In genomic region chr2:229531594-229531993, GRCh38 we compare ENCODE assay signal across 32 cellular contexts.
"Had no signal": no experiment of that assay in that cellular context is flagged by ENCODE, and none has a peak within 500 bp of the region (broad histone marks: within the 10 kb centered on the region; RNA-seq: fewer than 3 reads in every experiment).

No MANE protein-coding gene starts in this region.

- H3K4me1 ChIP-seq: adrenal gland, ascending aorta, body of pancreas, breast epithelium had no signal

- ATAC-seq: activated naive CD4-positive, alpha-beta T cell treated with anti-CD3 and anti-CD28 coated beads, Interleukin-2, amount 50 U/mL, for 72 hours; activated naive CD8-positive, alpha-beta T cell treated with anti-CD3 and anti-CD28 coated beads, Interleukin-2, amount 50 U/mL, for 24 hours; activated T-cell treated with anti-CD3 and anti-CD28 coated beads, Interleukin-2, amount 50 U/mL, for 4 hours; activated T-cell treated with anti-CD3 and anti-CD28 coated beads, Interleukin-2, amount 50 U/mL, for 72 hours; activated T-helper 17 cell treated with anti-CD3 and anti-CD28 coated beads, Interleukin-2, amount 50 U/mL, for 72 hours; body of pancreas had no signal

- FAIRE-seq: astrocyte, bronchial epithelial cell had no signal

- H3K36me3 ChIP-seq: adrenal gland, ascending aorta, brain microvascular endothelial cell, breast epithelium, cardiac muscle cell had no signal

- DNase-seq: activated effector memory CD4-positive, alpha-beta T cell treated with anti-CD3 and anti-CD28 coated beads, Interleukin-2, amount 50 U/mL, for 16 hours; activated effector memory CD4-positive, alpha-beta T cell treated with Interleukin-2 at 50 U/mL for 16 hours; activated gamma-delta T cell; activated gamma-delta T cell treated with Interleukin-2 at 50 U/mL for 16 hours; activated naive CD4-positive, alpha-beta T cell; activated naive CD4-positive, alpha-beta T cell treated with anti-CD3 and anti-CD28 coated beads for 36 hours; activated naive CD4-positive, alpha-beta T cell treated with anti-CD3 and anti-CD28 coated beads, Interleukin-2, amount 10 ng/mL, durations not matched to agents 7 days and 5 days; activated naive CD4-positive, alpha-beta T cell treated with anti-CD3 and anti-CD28 coated beads, Interleukin-2, amount 50 U/mL, for 16 hours; activated naive CD4-positive, alpha-beta T cell treated with Interleukin-2 at 50 U/mL for 16 hours; activated naive CD8-positive, alpha-beta T cell treated with anti-CD3 and anti-CD28 coated beads for 36 hours; activated naive CD8-positive, alpha-beta T cell treated with anti-CD3 and anti-CD28 coated beads, Interleukin-2, amount 10 ng/mL, durations not matched to agents 7 days and 5 days; activated naive CD8-positive, alpha-beta T cell treated with anti-CD3 and anti-CD28 coated beads, Interleukin-2, amount 50 U/mL, for 24 hours; activated T-cell treated with anti-CD3 and anti-CD28 coated beads, Interleukin-2, amount 50 U/mL, for 4 hours; activated T-cell treated with anti-CD3 and anti-CD28 coated beads, Interleukin-2, amount 50 U/mL, for 48 hours; activated T-cell treated with anti-CD3 and anti-CD28 coated beads, Interleukin-2, amount 50 U/mL, for 72 hours; adrenal gland; amniotic stem cell; amygdala; anterior cingulate cortex; aorta; body of pancreas; brain microvascular endothelial cell; caudate nucleus; central memory CD4-positive, alpha-beta T cell; cerebellar nuclear complex had no signal

- H3K27ac ChIP-seq: adrenal gland, ascending aorta, body of pancreas, brain microvascular endothelial cell, breast epithelium, cardiac muscle cell had no signal

- H3K27me3 ChIP-seq: adrenal gland, ascending aorta, body of pancreas, brain microvascular endothelial cell, breast epithelium, cardiac muscle cell had no signal

- H3K4me3 ChIP-seq: adrenal gland, ascending aorta, body of pancreas, breast epithelium, cardiac muscle cell had no signal

- H3K9me3 ChIP-seq: adrenal gland, ascending aorta, body of pancreas had no signal
